15 cellular contexts compared by ENCODE assay signal in the genomic region with DNA sequence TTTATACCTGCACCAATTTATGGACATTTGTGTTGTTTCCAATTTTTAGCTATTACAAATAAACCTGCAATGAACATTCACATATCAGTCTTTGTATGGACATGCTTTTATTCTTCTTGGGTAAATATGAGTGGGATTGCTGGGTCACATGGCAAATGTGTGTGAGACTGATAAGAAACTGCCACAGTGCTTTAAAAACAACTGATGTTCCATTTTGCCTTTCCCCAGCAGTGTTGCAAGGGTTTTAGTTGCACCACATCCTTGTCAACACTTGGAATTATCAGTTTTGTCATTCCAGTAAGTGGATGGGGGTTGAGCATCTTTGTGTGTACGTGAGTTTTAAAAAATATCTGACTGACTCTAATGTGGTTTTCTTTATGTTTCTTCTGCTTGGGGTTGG.
"Had no signal": no experiment of that assay in that cellular context is flagged by ENCODE, and none has a peak within 500 bp of the region (broad histone marks: within the 10 kb centered on the region; RNA-seq: fewer than 3 reads in every experiment).

No MANE protein-coding gene starts in this region.

- H3K27me3 ChIP-seq: colonic mucosa, foreskin keratinocyte, hepatocyte, right atrium auricular region had no signal

- H3K4me1 ChIP-seq: colonic mucosa, foreskin keratinocyte had no signal

- H3K4me2 ChIP-seq: hepatocyte, smooth muscle cell had no signal

- DNase-seq: colonic mucosa; dermis blood vessel endothelial cell; foreskin keratinocyte; head of caudate nucleus; kidney glomerular epithelial cell; mammary epithelial cell; naive thymus-derived CD4-positive, alpha-beta T cell; stimulated activated CD4-positive, alpha-beta T cell treated with anti-CD3 and anti-CD28 coated beads, Interleukin-2, amount 100 ng/mL, for 48 hours; stimulated activated naive CD4-positive, alpha-beta T cell treated with Interleukin-2 at 50 U/mL for 16 hours had no signal

- H3K4me1 Mint-ChIP-seq: neural crest cell had no signal

- H2AFZ ChIP-seq: hepatocyte had no signal

- H3K27ac ChIP-seq: colonic mucosa, foreskin keratinocyte, hepatocyte had no signal

- H3K79me2 ChIP-seq: hepatocyte had no signal

- H3K9me3 Mint-ChIP-seq: neural crest cell had no signal

- H3K36me3 ChIP-seq: colonic mucosa, right atrium auricular region had no signal

- FAIRE-seq: islet of Langerhans, urothelium cell line had no signal

- H3K9me3 ChIP-seq: colonic mucosa, right atrium auricular region had no signal

- H3K27me3 Mint-ChIP-seq: naive thymus-derived CD4-positive, alpha-beta T cell had no signal

- H3K4me3 ChIP-seq: colonic mucosa, hepatocyte, right atrium auricular region, smooth muscle cell had no signal

- H3K4me3 Mint-ChIP-seq: neural crest cell had no signal

- ATAC-seq: foreskin keratinocyte had no signal
